ENCODE assay signal across 8 cellular contexts in genomic region chr2:73232471-73233153, GRCh38. TPM values are rescaled to one million over a fixed set of nuclear protein-coding genes. Genes with fewer than 3 reads are reported as not detected.
A peak's percentile ranks its signal among the peaks of the same experiment; 100 is the strongest.
DNase-seq lines count a peak whose midpoint lies in the region; ATAC-seq and TF ChIP-seq lines count a peak whose summit lies in the region.

No MANE protein-coding gene starts in this region.

- no peaks in the 10 kb centered on the region for H4K20me1 ChIP-seq in mammary epithelial cell (ENCODE audit: insufficient read depth, low read length)

- DNase-seq in GM12864 (ENCODE audit: low read depth) (no peak), NT2/D1 (ENCODE audit: low read depth, low spot score) (no peak), mammary epithelial cell (no peak), lower lobe of right lung (no peak), GF-D8 (lab: John Stamatoyannopoulos, UW) (no peak)
- DNase-seq in activated effector memory CD4-positive, alpha-beta T cell treated with Interleukin-2 at 50 U/mL for 16 hours: no peak

- no peaks in the 10 kb centered on the region for H3K27me3 ChIP-seq in NT2/D1 (ENCODE audit: insufficient read depth, insufficient read length)
- H3K27me3 ChIP-seq in mammary epithelial cell (ENCODE audit: insufficient read depth, low read length): no peaks in the 10 kb centered on the region
- H3K27me3 ChIP-seq in lower lobe of right lung (ENCODE audit: low read depth): no peaks in the 10 kb centered on the region
- no peaks in the 10 kb centered on the region for H3K27me3 ChIP-seq in thymus (ENCODE audit: control insufficient read depth, insufficient read depth)

- peaks cover 40% of the 10 kb centered on the region for H3K36me3 ChIP-seq in NT2/D1 (ENCODE audit: insufficient read depth, insufficient read length, low read length)
- no peaks in the 10 kb centered on the region for H3K36me3 ChIP-seq in mammary epithelial cell (ENCODE audit: insufficient read depth, low read length)
- H3K36me3 ChIP-seq in lower lobe of right lung: peaks cover 22% of the 10 kb centered on the region
- peaks cover 9% of the 10 kb centered on the region for H3K36me3 ChIP-seq in thymus (ENCODE audit: control insufficient read depth, insufficient read depth)

- intact Hi-C loops in mammary epithelial cell (cut with micrococcal nuclease): loop anchor here (5.0 kb wide), 1 partner anchor 120 kb away; the partner anchor contains the start of gene RAB11FIP5
- intact Hi-C loops in lower lobe of right lung (cut with DNase I): no loop called here

- TF ChIP-seq CTCF in GM12864 (IDR thresholded peaks at IDR 0.05; ENCODE audit: low read depth, low read length, missing control alignments) (peak; percentile 20), mammary epithelial cell (conservative IDR thresholded peaks at IDR 0.05 in 1 of 2, IDR thresholded peaks at IDR 0.05 in 1 of 2; ENCODE audit: extremely low read depth in 1 of 2, insufficient read depth in 1 of 2, low read depth in 1 of 2, low read length in 2 of 2) (no peak), lower lobe of right lung (IDR thresholded peaks at IDR 0.05) (no peak)

- peak overlapping the region; percentile 97 for H2AFZ ChIP-seq in mammary epithelial cell (ENCODE audit: low read depth, low read length)

- H3K9ac ChIP-seq in NT2/D1 (ENCODE audit: insufficient read length, low read depth) (peak overlapping the region; percentile 77), mammary epithelial cell (ENCODE audit: insufficient read depth, low read length) (peak overlapping the region; percentile 9)

- CTCF ChIA-PET in mammary epithelial cell (lab: Charles Lee; ENCODE audit: low non-redundant PET): interaction anchor here (1.5 kb wide), 1 partner anchor 55 kb away, joined by 5 read pairs; no protein-coding TSS in a partner anchor

- peak; percentile 9 for ATAC-seq in GM21723 (IDR thresholded peaks at IDR 0.05; ENCODE audit: unreplicated experiment)
- no peak for ATAC-seq in lower lobe of right lung

- H3K9me3 ChIP-seq in NT2/D1 (ENCODE audit: insufficient read depth, low read length): no peaks in the 10 kb centered on the region
- no peaks in the 10 kb centered on the region for H3K9me3 ChIP-seq in mammary epithelial cell (replicated peaks; ENCODE audit: insufficient read depth, low read length)
- H3K9me3 ChIP-seq in lower lobe of right lung: no peaks in the 10 kb centered on the region
- H3K9me3 ChIP-seq in thymus (ENCODE audit: control insufficient read depth): no peaks in the 10 kb centered on the region

- BruUV-seq in mammary epithelial cell (replicated peaks; lab: Mats Ljungman, UMichigan): no TSS peak

- dilution Hi-C loops in mammary epithelial cell (cut with HindIII; ENCODE audit: low sequenced_read_pairs): no loop called here

- WGBS in mammary epithelial cell (ENCODE audit: low coverage, missing lambda C conversion rate): 3% methylated on average over 13 of the region's 37 CpGs
- WGBS in thymus: 5% methylated on average over 37 of the region's 37 CpGs

- H3K4me3 ChIP-seq in GM12864 (ENCODE audit: low read depth, low read length) (peak overlapping the region; percentile 78), NT2/D1 (ENCODE audit: insufficient read length, low read depth) (peak overlapping the region; percentile 58), mammary epithelial cell (replicated peaks in 1 of 3; ENCODE audit: insufficient read depth in 1 of 3, low read depth in 2 of 3, low read length in 3 of 3) (peak overlapping the region; percentile 50 to 83 (median 68)), lower lobe of right lung (peak overlapping the region; percentile 85), thymus (ENCODE audit: low read length) (peak overlapping the region; percentile 69)

- H3K27ac ChIP-seq in mammary epithelial cell (ENCODE audit: insufficient read depth, low read depth, low read length) (peak overlapping the region; percentile 6), lower lobe of right lung (peak overlapping the region; percentile 90), thymus (ENCODE audit: low read depth) (peak overlapping the region; percentile 36)

- H3K4me1 ChIP-seq in NT2/D1 (ENCODE audit: insufficient read depth, insufficient read length) (peaks cover 4% of the 10 kb centered on the region), mammary epithelial cell (ENCODE audit: insufficient read depth, low read length) (peaks cover 19% of the 10 kb centered on the region), lower lobe of right lung (peaks cover 34% of the 10 kb centered on the region), thymus (ENCODE audit: control insufficient read depth, insufficient read depth, low read length) (peaks cover 10% of the 10 kb centered on the region)

- peak overlapping the region; percentile 100 for H3K4me2 ChIP-seq in mammary epithelial cell (ENCODE audit: insufficient read depth, low read depth, low read length)

- H3K79me2 ChIP-seq in mammary epithelial cell (ENCODE audit: insufficient read depth, low read length): peaks cover 39% of the 10 kb centered on the region

- in situ Hi-C loops in mammary epithelial cell (cut with MboI; ENCODE audit: low sequenced_read_pairs in 2 of 2): no loop called here

RNA-seq across cellular contexts. Expression of gene PRADC1, which starts 0.4 kb away (rescaled TPM):
- total RNA-seq in mammary epithelial cell: 10 to 100 TPM; 11.5 to 14.0 TPM
- polyA plus RNA-seq in mammary epithelial cell: 15.4 TPM
- polyA minus RNA-seq in mammary epithelial cell: 8.5 TPM
- 14.8 TPM for total RNA-seq in lower lobe of right lung
- 15.4 TPM for polyA plus RNA-seq in thymus

RNA-seq across cellular contexts. Expression of gene CCT7, which starts 1.5 kb away (rescaled TPM):
- total RNA-seq in mammary epithelial cell: 100 to 1,000 TPM; 204 to 348 TPM
- polyA plus RNA-seq in mammary epithelial cell: 357 TPM
- polyA minus RNA-seq in mammary epithelial cell: 607 TPM
- 151 TPM for total RNA-seq in lower lobe of right lung
- 115 TPM for polyA plus RNA-seq in thymus

RNA-seq across cellular contexts. Expression of gene SMYD5, which starts 18.6 kb away (rescaled TPM):
- 10 to 100 TPM; 19.5 to 31.7 TPM for total RNA-seq in mammary epithelial cell
- 21.8 TPM for polyA plus RNA-seq in mammary epithelial cell
- polyA minus RNA-seq in mammary epithelial cell: 30.3 TPM
- 13.3 TPM for total RNA-seq in lower lobe of right lung
- 14.5 TPM for polyA plus RNA-seq in thymus

RNA-seq across cellular contexts. Expression of gene NOTO, which starts 30.2 kb away (rescaled TPM):
- not detected for total RNA-seq in mammary epithelial cell
- not detected for polyA plus RNA-seq in mammary epithelial cell
- not detected for polyA minus RNA-seq in mammary epithelial cell
- total RNA-seq in lower lobe of right lung: not detected
- polyA plus RNA-seq in thymus: 0.02 TPM

RNA-seq across cellular contexts. Expression of gene FBXO41, which starts 51.7 kb away (rescaled TPM):
- 1 to 10 TPM; 6.7 to 8.9 TPM for total RNA-seq in mammary epithelial cell
- 4.5 TPM for polyA plus RNA-seq in mammary epithelial cell
- polyA minus RNA-seq in mammary epithelial cell: 18.5 TPM
- 2.9 TPM for total RNA-seq in lower lobe of right lung
- polyA plus RNA-seq in thymus: 8.2 TPM

Comparison
In these comparisons a context has a peak if more than half of its experiments do, and no peak if none do; other contexts are left out.
1. H3K27ac ChIP-seq: peak in every context shown above with its lines; median percentile 90 in lower lobe of right lung; 36 in thymus; 6 in mammary epithelial cell.